Comparison of ENCODE assay signal across 32 cellular contexts in genomic region chr13:22549126-22549525, GRCh38.
"Had no signal": no experiment of that assay in that cellular context is flagged by ENCODE, and none has a peak within 500 bp of the region (broad histone marks: within the 10 kb centered on the region; RNA-seq: fewer than 3 reads in every experiment).

No MANE protein-coding gene starts in this region.

- H3K4me3 ChIP-seq: neural progenitor cell, ovary, psoas muscle, right lobe of liver, sigmoid colon, skin epidermis, smooth muscle cell, spleen, suprapubic skin, testis, tibial artery, transverse colon, upper lobe of right lung, uterus had no signal

- H3K36me3 Mint-ChIP-seq: neural progenitor cell; stimulated activated memory B cell treated with anti-CD40 and anti-IgM and Interleukin-4, amounts not matched to agents 10 μg/mL and 1 μg/mL and 100 μg/mL, for 72 hours; type B pancreatic cell had no signal

- H3K4me2 ChIP-seq: neural progenitor cell, smooth muscle cell had no signal

- H3K27ac ChIP-seq: neural progenitor cell, ovary, parathyroid adenoma, psoas muscle, right lobe of liver, sigmoid colon, skin epidermis, spleen, suprapubic skin, testis, tibial artery, transverse colon, upper lobe of right lung, uterus had no signal

- H3K9ac ChIP-seq: neural progenitor cell, parathyroid adenoma had no signal

- H3K27ac Mint-ChIP-seq: natural killer cell; nephron; neural progenitor cell; progenitor cell of endocrine pancreas; stimulated activated memory B cell treated with anti-CD40 and anti-IgM and Interleukin-4, amounts not matched to agents 10 μg/mL and 1 μg/mL and 100 μg/mL, for 72 hours; type B pancreatic cell had no signal

- ATAC-seq: natural killer cell; psoas muscle; right cardiac atrium; right lobe of liver; stimulated activated memory B cell treated with anti-CD40 and anti-IgM and Interleukin-4, amounts not matched to agents 10 μg/mL and 1 μg/mL and 100 μg/mL, for 72 hours; stimulated activated naive CD8-positive, alpha-beta T cell treated with anti-CD3 and anti-CD28 coated beads, Interleukin-15, amount 100 ng/mL, for 72 hours; stimulated activated naive CD8-positive, alpha-beta T cell treated with anti-CD3 and anti-CD28 coated beads, Interleukin-15, Interleukin-2, amounts not matched to agents 100 U/mL and 50 U/mL, for 24 hours; upper lobe of right lung had no signal

- H2AFZ ChIP-seq: neural progenitor cell, parathyroid adenoma had no signal

- H3K36me3 ChIP-seq: neural progenitor cell, ovary, right lobe of liver, sigmoid colon, spleen, suprapubic skin, tibial artery, transverse colon, upper lobe of right lung, uterus had no signal

- H3K9me3 ChIP-seq: ovary, psoas muscle, right lobe of liver, sigmoid colon, suprapubic skin, testis, transverse colon, upper lobe of right lung, uterus had no signal

- H3K27me3 ChIP-seq: neural progenitor cell, ovary, right lobe of liver, sigmoid colon, spleen, suprapubic skin, testis, tibial artery, transverse colon, upper lobe of right lung, uterus had no signal

- DNase-seq: natural killer cell; occipital lobe; ovary; posterior cingulate gyrus; psoas muscle; right cardiac atrium; right lobe of liver; sigmoid colon; spleen; stimulated activated CD4-positive, alpha-beta T cell treated with anti-CD3 and anti-CD28 coated beads, Interleukin-12 subunit alpha, Interleukin-12 subunit beta, amount 100 ng/mL, for 4 hours; stimulated activated CD4-positive, alpha-beta T cell treated with anti-CD3 and anti-CD28 coated beads, Interleukin-1b, Interleukin-23, amount 100 ng/mL, for 48 hours; stimulated activated CD4-positive, alpha-beta T cell treated with anti-CD3 and anti-CD28 coated beads, Interleukin-4, amount 100 ng/mL, for 1 hour; stimulated activated CD4-positive, alpha-beta T cell treated with anti-CD3 and anti-CD28 coated beads, Interleukin-4, amount 100 ng/mL, for 4 hours; stimulated activated CD8-positive, alpha-beta memory T cell treated with anti-CD3 and anti-CD28 coated beads, Interleukin-4, amount 100 ng/mL, for 48 hours; stimulated activated naive CD4-positive, alpha-beta T cell; stimulated activated naive CD8-positive, alpha-beta T cell treated with anti-CD3 and anti-CD28 coated beads, Interleukin-15, amount 100 ng/mL, for 72 hours; stimulated activated naive CD8-positive, alpha-beta T cell treated with anti-CD3 and anti-CD28 coated beads, Interleukin-15, Interleukin-2, amounts not matched to agents 100 U/mL and 50 U/mL, for 24 hours; substantia nigra; testis; tibial artery; transverse colon; upper lobe of right lung; uterus had no signal

- H3K4me1 ChIP-seq: neural progenitor cell, parathyroid adenoma, psoas muscle, right lobe of liver, sigmoid colon, spleen, suprapubic skin, testis, tibial artery, transverse colon, upper lobe of right lung, uterus had no signal

- H3K79me2 ChIP-seq: parathyroid adenoma had no signal
